In genomic region chr18:45046226-45046625, GRCh38 we compare ENCODE assay signal across 14 cellular contexts.
"Had no signal": no experiment of that assay in that cellular context is flagged by ENCODE, and none has a peak within 500 bp of the region (broad histone marks: within the 10 kb centered on the region; RNA-seq: fewer than 3 reads in every experiment).

No MANE protein-coding gene starts in this region.

- H3K27me3 ChIP-seq: brain microvascular endothelial cell, gastroesophageal sphincter, heart left ventricle, tibial nerve, uterus had no signal

- ATAC-seq: activated CD4-positive, CD25-positive, alpha-beta regulatory T cell treated with anti-CD3 and anti-CD28 coated beads, Interleukin-2, amount 50 U/mL, for 24 hours; activated CD8-positive, alpha-beta T cell treated with anti-CD3 and anti-CD28 coated beads, Interleukin-2, amount 10 ng/mL, durations not matched to agents 7 days and 5 days; esophagus mucosa; gastroesophageal sphincter; heart left ventricle had no signal

- H3K27ac ChIP-seq: brain microvascular endothelial cell, gastroesophageal sphincter, heart left ventricle, left ventricle myocardium inferior, tibial nerve, uterus had no signal

- H3K4me3 ChIP-seq: gastroesophageal sphincter, heart left ventricle, left ventricle myocardium inferior, tibial nerve, uterus had no signal

- DNase-seq: activated CD4-positive, alpha-beta T cell treated with anti-CD3 and anti-CD28 coated beads, Interleukin-2, amount 10 ng/mL, durations not matched to agents 7 days and 5 days; activated CD8-positive, alpha-beta T cell treated with anti-CD3 and anti-CD28 coated beads, Interleukin-2, amount 10 ng/mL, durations not matched to agents 7 days and 5 days; activated naive CD4-positive, alpha-beta T cell treated with Interleukin-2 at 50 U/mL for 16 hours; activated T-cell treated with anti-CD3 and anti-CD28 coated beads, Interleukin-2, amount 50 U/mL, for 24 hours; brain microvascular endothelial cell; effector CD4-positive, alpha-beta T cell; heart left ventricle; left ventricle myocardium inferior; retina; uterus had no signal

- H3K36me3 ChIP-seq: brain microvascular endothelial cell, gastroesophageal sphincter, heart left ventricle, left ventricle myocardium inferior, tibial nerve, uterus had no signal

- H3K9me3 ChIP-seq: gastroesophageal sphincter, heart left ventricle, left ventricle myocardium inferior, tibial nerve, uterus had no signal

- H3K4me1 ChIP-seq: left ventricle myocardium inferior had no signal
